ENCODE assay signal across 16 cellular contexts in genomic region chr12:44431647-44432352, GRCh38.
A peak's percentile ranks its signal among the peaks of the same experiment; 100 is the strongest.
DNase-seq lines count a peak whose midpoint lies in the region; ATAC-seq and TF ChIP-seq lines count a peak whose summit lies in the region.
"Had no signal": no experiment of that assay in that cellular context is flagged by ENCODE, and none has a peak within 500 bp of the region (broad histone marks: within the 10 kb centered on the region; RNA-seq: fewer than 3 reads in every experiment).

No MANE protein-coding gene starts in this region.

- H3K4me3 ChIP-seq in sigmoid colon, result no peak overlapping the region
- H3K4me3 ChIP-seq: suprapubic skin had no signal

- H3K27ac ChIP-seq in sigmoid colon, result no peak overlapping the region
- H3K27ac ChIP-seq: suprapubic skin had no signal

- peak; percentile 77 for ATAC-seq in GM18498 (IDR thresholded peaks at IDR 0.05; ENCODE audit: unreplicated experiment)
- ATAC-seq in GM19452 (IDR thresholded peaks at IDR 0.05; ENCODE audit: unreplicated experiment), result peak; percentile 75
- ATAC-seq in HG02763 (IDR thresholded peaks at IDR 0.05; ENCODE audit: unreplicated experiment), result peak; percentile 72
- peak; percentile 87 for ATAC-seq in HG03439 (IDR thresholded peaks at IDR 0.05; ENCODE audit: unreplicated experiment)

- H3K9me3 Mint-ChIP-seq in CD14-positive monocyte, result peaks cover 0 to 3% (median 2%) of the 10 kb centered on the region in 7 donors
- no peaks in the 10 kb centered on the region for H3K9me3 Mint-ChIP-seq in T-helper 2 cell treated with Interferon-gamma antibody and Interleukin-4, amounts not matched to agents 5 μg/mL and 100 μg/mL, for 36 hours
- H3K9me3 Mint-ChIP-seq: activated naive CD4-positive, alpha-beta T cell treated with anti-CD3 and anti-CD28 coated beads, Interleukin-2, amount 10 ng/mL, durations not matched to agents 7 days and 5 days had no signal

- H3K27ac Mint-ChIP-seq in CD14-positive monocyte, result no peak overlapping the region
- no peak overlapping the region for H3K27ac Mint-ChIP-seq in T-helper 2 cell treated with Interferon-gamma antibody and Interleukin-4, amounts not matched to agents 5 μg/mL and 100 μg/mL, for 36 hours
- H3K27ac Mint-ChIP-seq: activated naive CD4-positive, alpha-beta T cell treated with anti-CD3 and anti-CD28 coated beads, Interleukin-2, amount 10 ng/mL, durations not matched to agents 7 days and 5 days had no signal

- no peaks in the 10 kb centered on the region for H3K9me3 ChIP-seq in sigmoid colon
- H3K9me3 ChIP-seq: suprapubic skin had no signal

- H3K4me1 Mint-ChIP-seq in CD14-positive monocyte, result no peaks in the 10 kb centered on the region
- no peaks in the 10 kb centered on the region for H3K4me1 Mint-ChIP-seq in T-helper 2 cell treated with Interferon-gamma antibody and Interleukin-4, amounts not matched to agents 5 μg/mL and 100 μg/mL, for 36 hours (ENCODE audit: low read depth)
- H3K4me1 Mint-ChIP-seq: activated naive CD4-positive, alpha-beta T cell treated with anti-CD3 and anti-CD28 coated beads, Interleukin-2, amount 10 ng/mL, durations not matched to agents 7 days and 5 days had no signal

- TF ChIP-seq CTCF in sigmoid colon (IDR thresholded peaks at IDR 0.05) (no peak), CD14-positive monocyte (IDR thresholded peaks at IDR 0.05) (no peak)

- TF ChIP-seq POLR2A in sigmoid colon (IDR thresholded peaks at IDR 0.05), result no peak

- no peak overlapping the region for H3K4me3 Mint-ChIP-seq in CD14-positive monocyte
- H3K4me3 Mint-ChIP-seq in T-helper 2 cell treated with Interferon-gamma antibody and Interleukin-4, amounts not matched to agents 5 μg/mL and 100 μg/mL, for 36 hours, result no peak overlapping the region
- H3K4me3 Mint-ChIP-seq: activated naive CD4-positive, alpha-beta T cell treated with anti-CD3 and anti-CD28 coated beads, Interleukin-2, amount 10 ng/mL, durations not matched to agents 7 days and 5 days had no signal

- H3K4me1 ChIP-seq in sigmoid colon, result no peaks in the 10 kb centered on the region
- H3K4me1 ChIP-seq: suprapubic skin had no signal

- peaks cover 0 to 1% (median 0%) of the 10 kb centered on the region in 3 donors for H3K27me3 Mint-ChIP-seq in CD14-positive monocyte (ENCODE audit: low read depth in 3 of 3)
- no peaks in the 10 kb centered on the region for H3K27me3 Mint-ChIP-seq in T-helper 2 cell treated with Interferon-gamma antibody and Interleukin-4, amounts not matched to agents 5 μg/mL and 100 μg/mL, for 36 hours (ENCODE audit: low read depth)
- H3K27me3 Mint-ChIP-seq: activated naive CD4-positive, alpha-beta T cell treated with anti-CD3 and anti-CD28 coated beads, Interleukin-2, amount 10 ng/mL, durations not matched to agents 7 days and 5 days had no signal

- DNase-seq in sigmoid colon (no peak), SK-N-DZ (ENCODE audit: low spot score) (no peak), CD14-positive monocyte (ENCODE audit: low spot score) (no peak)
- no peak for DNase-seq in T-helper 2 cell treated with Interferon-gamma antibody and Interleukin-4, amounts not matched to agents 5 μg/mL and 100 μg/mL, for 36 hours (ENCODE audit: low spot score)
- DNase-seq: activated CD4-positive, alpha-beta T cell treated with anti-CD3 and anti-CD28 coated beads, Interleukin-2, amount 50 U/mL, for 48 hours; activated naive CD4-positive, alpha-beta T cell treated with anti-CD3 and anti-CD28 coated beads, Interleukin-2, amount 10 ng/mL, durations not matched to agents 7 days and 5 days; cerebellar nuclear complex; DMS79; erythroblast; IMR-90; NCI-H1694 had no signal

- TF ChIP-seq EP300 in sigmoid colon (IDR thresholded peaks at IDR 0.05), result no peak

- no peaks in the 10 kb centered on the region for H3K36me3 Mint-ChIP-seq in CD14-positive monocyte
- H3K36me3 Mint-ChIP-seq in T-helper 2 cell treated with Interferon-gamma antibody and Interleukin-4, amounts not matched to agents 5 μg/mL and 100 μg/mL, for 36 hours (ENCODE audit: low read depth), result no peaks in the 10 kb centered on the region
- H3K36me3 Mint-ChIP-seq: activated naive CD4-positive, alpha-beta T cell treated with anti-CD3 and anti-CD28 coated beads, Interleukin-2, amount 10 ng/mL, durations not matched to agents 7 days and 5 days had no signal

- no peaks in the 10 kb centered on the region for H3K36me3 ChIP-seq in sigmoid colon
- H3K36me3 ChIP-seq: suprapubic skin had no signal

- intact Hi-C loops in sigmoid colon (cut with DNase I), result no loop called here
- intact Hi-C loops in CD14-positive monocyte (cut with micrococcal nuclease), result no loop called here

- no peaks in the 10 kb centered on the region for H3K27me3 ChIP-seq in sigmoid colon
- H3K27me3 ChIP-seq: suprapubic skin had no signal

- 61 to 78% methylated on average over 10 of the region's 10 CpGs for WGBS in sigmoid colon, 2 donors
